4 cellular contexts compared by ENCODE assay signal in the genomic region with DNA sequence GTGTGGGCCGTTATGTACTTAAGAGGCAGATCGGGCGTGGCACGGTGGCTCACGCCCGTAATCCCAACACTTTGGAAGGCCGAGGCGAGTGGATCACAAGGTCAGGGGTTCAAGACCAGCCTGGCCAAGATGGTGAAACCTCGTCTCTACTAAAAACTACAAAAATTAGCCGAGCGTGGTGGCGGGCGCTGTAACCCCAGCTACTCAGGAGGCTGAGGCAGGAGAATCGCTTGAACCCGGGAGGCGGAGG. TPM values are rescaled to one million over a fixed set of nuclear protein-coding genes. Genes with fewer than 3 reads are reported as not detected.
A peak's percentile ranks its signal among the peaks of the same experiment; 100 is the strongest.
DNase-seq lines count a peak whose midpoint lies in the region; ATAC-seq and TF ChIP-seq lines count a peak whose summit lies in the region.
"Not testable (repeated sequence)": the region's sequence is repeated elsewhere in the genome, so short reads cannot be mapped to it uniquely, and the experiment has no call there.

No MANE protein-coding gene starts in this region.

- intact Hi-C loops in spleen (cut with DNase I; ENCODE audit: low total_unique reads) = not testable (repeated sequence)

- H3K9me3 Mint-ChIP-seq in HFFc6; activated naive CD8-positive, alpha-beta T cell treated with anti-CD3 and anti-CD28 coated beads, Interleukin-2, amount 50 U/mL, for 24 hours: not testable (repeated sequence)

- peaks cover 32% of the 10 kb centered on the region for H3K4me1 Mint-ChIP-seq in HFFc6 (ENCODE audit: low read depth)
- peaks cover 36% of the 10 kb centered on the region for H3K4me1 Mint-ChIP-seq in activated naive CD8-positive, alpha-beta T cell treated with anti-CD3 and anti-CD28 coated beads, Interleukin-2, amount 50 U/mL, for 24 hours

- H3K27me3 ChIP-seq in iPS-15b (ENCODE audit: control insufficient read depth, insufficient read depth, low read length) = not testable (repeated sequence)
- peaks cover 0 to 22% (median 0%) of the 10 kb centered on the region in 7 donors for H3K27me3 ChIP-seq in spleen (replicated peaks in 1 of 7)

- peak overlapping the region; percentile 90 for H3K4me3 Mint-ChIP-seq in HFFc6
- H3K4me3 Mint-ChIP-seq in activated naive CD8-positive, alpha-beta T cell treated with anti-CD3 and anti-CD28 coated beads, Interleukin-2, amount 50 U/mL, for 24 hours = peak overlapping the region; percentile 96

- not testable (repeated sequence) for ATAC-seq in activated naive CD8-positive, alpha-beta T cell treated with anti-CD3 and anti-CD28 coated beads, Interleukin-2, amount 50 U/mL, for 24 hours

- H3K4me1 ChIP-seq in iPS-15b (ENCODE audit: control insufficient read depth, insufficient read depth, low read length) = peaks cover 13% of the 10 kb centered on the region
- peaks cover 10 to 52% (median 41%) of the 10 kb centered on the region in 6 donors for H3K4me1 ChIP-seq in spleen

- H3K4me3 ChIP-seq in iPS-15b (ENCODE audit: low read depth, low read length) = peak overlapping the region; percentile 99
- peak overlapping the region; percentile 24 to 82 (median 58) for H3K4me3 ChIP-seq in spleen

- H3K36me3 ChIP-seq in iPS-15b (ENCODE audit: control insufficient read depth, insufficient read depth, low read length) = peaks cover 25% of the 10 kb centered on the region
- H3K36me3 ChIP-seq in spleen = not testable (repeated sequence)

- peak overlapping the region; percentile 68 to 86 (median 78) for H3K27ac ChIP-seq in spleen

- H3K27ac Mint-ChIP-seq in HFFc6 = peak overlapping the region; percentile 99
- peak overlapping the region; percentile 99 for H3K27ac Mint-ChIP-seq in activated naive CD8-positive, alpha-beta T cell treated with anti-CD3 and anti-CD28 coated beads, Interleukin-2, amount 50 U/mL, for 24 hours

- not testable (repeated sequence) for TF ChIP-seq CTCF in HFFc6 (IDR thresholded peaks at IDR 0.05); spleen (IDR thresholded peaks at IDR 0.05 in 8 of 11, conservative IDR thresholded peaks at IDR 0.05 in 3 of 11)

- not testable (repeated sequence) for H3K9me3 ChIP-seq in iPS-15b (ENCODE audit: control insufficient read depth, insufficient read depth, low read length); spleen

- peak overlapping the region; percentile 87 for H3K9ac ChIP-seq in iPS-15b (ENCODE audit: low read depth, low read length)

- H3K36me3 Mint-ChIP-seq in HFFc6 (ENCODE audit: low read depth) = peaks cover 18% of the 10 kb centered on the region
- H3K36me3 Mint-ChIP-seq in activated naive CD8-positive, alpha-beta T cell treated with anti-CD3 and anti-CD28 coated beads, Interleukin-2, amount 50 U/mL, for 24 hours (ENCODE audit: low read depth) = peaks cover 11% of the 10 kb centered on the region

- not testable (repeated sequence) for TF ChIP-seq POLR2A in spleen (IDR thresholded peaks at IDR 0.05)

- WGBS in spleen, 5 donors = 3 to 6% (median 5%) methylated on average over 16 of the region's 16 CpGs

- H3K27me3 Mint-ChIP-seq in HFFc6 (ENCODE audit: insufficient read depth) = peaks cover 12% of the 10 kb centered on the region
- H3K27me3 Mint-ChIP-seq in activated naive CD8-positive, alpha-beta T cell treated with anti-CD3 and anti-CD28 coated beads, Interleukin-2, amount 50 U/mL, for 24 hours = not testable (repeated sequence)

- DNase-seq in HFFc6; activated naive CD8-positive, alpha-beta T cell treated with anti-CD3 and anti-CD28 coated beads, Interleukin-2, amount 50 U/mL, for 24 hours; spleen: not testable (repeated sequence)

RNA-seq across cellular contexts. Expression of a gene that starts 13.8 kb away (rescaled TPM):
- 10 to 100 TPM; 13.9 to 20.3 (median 16.9) TPM for total RNA-seq in HFFc6 (2021; fragmentation: NEBNext Ultra II Directional; extraction: Animal tissue kit (Norgen Biotek cat#: 25700))
- 10 to 100 TPM; 14.3 to 22.6 (median 20.5) TPM for total RNA-seq in spleen
- polyA plus RNA-seq in spleen = 10 to 100 TPM; 10.2 to 31.2 (median 27.7) TPM

RNA-seq across cellular contexts. Expression of a gene that starts 14.6 kb away (rescaled TPM):
- 10 to 100 TPM; 49.8 to 55.4 (median 51.5) TPM for total RNA-seq in HFFc6 (2021; fragmentation: NEBNext Ultra II Directional; extraction: Animal tissue kit (Norgen Biotek cat#: 25700))
- total RNA-seq in spleen = 10 to 100 TPM; 28.2 to 40.9 (median 33.2) TPM
- 10 to 100 TPM; 43.7 to 48.4 (median 44.5) TPM for polyA plus RNA-seq in spleen

RNA-seq across cellular contexts. Expression of a gene that starts 20.3 kb away (rescaled TPM):
- total RNA-seq in HFFc6 (2021; fragmentation: NEBNext Ultra II Directional; extraction: Animal tissue kit (Norgen Biotek cat#: 25700)) = 1 to 10 TPM; 5.1 to 7.1 (median 6.1) TPM
- total RNA-seq in spleen = 1 to 10 TPM in 6 of 7 donors, under 1 TPM in 1; 0.83 to 3.6 (median 1.6) TPM
- polyA plus RNA-seq in spleen = under 1 TPM; 0.35 to 0.77 (median 0.46) TPM

RNA-seq across cellular contexts. Expression of a gene that starts 20.8 kb away (rescaled TPM):
- total RNA-seq in HFFc6 (2021; fragmentation: NEBNext Ultra II Directional; extraction: Animal tissue kit (Norgen Biotek cat#: 25700)) = 100 to 1,000 TPM; 231 to 351 (median 285) TPM
- total RNA-seq in spleen = 100 to 1,000 TPM; 113 to 154 (median 136) TPM
- 100 to 1,000 TPM; 193 to 203 (median 200) TPM for polyA plus RNA-seq in spleen

RNA-seq across cellular contexts. Expression of a gene that starts 53.6 kb away (rescaled TPM):
- total RNA-seq in HFFc6 (2021; fragmentation: NEBNext Ultra II Directional; extraction: Animal tissue kit (Norgen Biotek cat#: 25700)) = 100 to 1,000 TPM in 1 of 6 experiments, 10 to 100 TPM in 5; 66.2 to 110 (median 86.2) TPM
- 10 to 100 TPM; 25.0 to 62.4 (median 49.9) TPM for total RNA-seq in spleen
- polyA plus RNA-seq in spleen = 100 to 1,000 TPM; 205 to 262 (median 229) TPM
